In the genomic region with DNA sequence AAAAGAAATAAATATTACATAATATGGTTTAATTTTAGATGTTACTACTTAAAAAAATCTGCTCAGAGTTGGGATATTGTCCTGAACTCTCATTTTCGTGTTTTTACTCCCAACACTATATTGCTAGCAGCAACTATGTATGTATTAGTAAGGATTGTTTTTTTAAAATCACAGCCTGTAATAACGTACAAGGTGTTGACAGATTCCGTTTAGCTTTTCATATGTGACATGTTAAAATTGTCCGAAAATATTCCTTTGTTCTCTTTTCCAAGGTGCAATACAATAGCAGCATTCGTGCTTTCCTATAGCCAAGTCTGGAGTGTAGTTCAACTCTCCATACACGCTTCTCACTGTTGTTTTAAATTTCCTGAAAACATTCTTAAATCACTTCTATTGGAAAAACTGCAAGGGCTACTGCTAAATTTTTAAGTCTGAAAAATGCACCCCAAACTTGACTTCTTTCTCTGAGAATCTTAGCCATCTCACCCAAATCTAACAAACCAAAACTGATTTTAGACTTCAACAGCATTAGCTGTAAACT, we compare ENCODE assay signal across 1 cellular context.
TF ChIP-seq lines count a peak whose summit lies in the region.

No MANE protein-coding gene starts in this region.

TF ChIP-seq in IMR-90, 13 proteins besides CTCF, POLR2A, EP300 and RAD21:
- TF ChIP-seq MXI1 (IDR thresholded peaks at IDR 0.05; ENCODE audit: borderline replicate concordance, low read depth, low read length) (no peak), SMC3 (IDR thresholded peaks at IDR 0.05; ENCODE audit: low read depth, low read length) (no peak), FOS (IDR thresholded peaks at IDR 0.05; ENCODE audit: low read depth, low read length) (no peak), MAFK (IDR thresholded peaks at IDR 0.05; ENCODE audit: low read depth, low read length) (no peak), CEBPB (IDR thresholded peaks at IDR 0.05; ENCODE audit: low read depth, low read length) (no peak)
- TF ChIP-seq, protein P1, sequence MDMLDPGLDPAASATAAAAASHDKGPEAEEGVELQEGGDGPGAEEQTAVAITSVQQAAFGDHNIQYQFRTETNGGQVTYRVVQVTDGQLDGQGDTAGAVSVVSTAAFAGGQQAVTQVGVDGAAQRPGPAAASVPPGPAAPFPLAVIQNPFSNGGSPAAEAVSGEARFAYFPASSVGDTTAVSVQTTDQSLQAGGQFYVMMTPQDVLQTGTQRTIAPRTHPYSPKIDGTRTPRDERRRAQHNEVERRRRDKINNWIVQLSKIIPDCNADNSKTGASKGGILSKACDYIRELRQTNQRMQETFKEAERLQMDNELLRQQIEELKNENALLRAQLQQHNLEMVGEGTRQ (IDR thresholded peaks at IDR 0.05; ENCODE audit: low read depth, low read length): no peak
